1 cellular context compared by ENCODE assay signal in genomic region chr10:7301039-7301768, GRCh38.
TF ChIP-seq lines count a peak whose summit lies in the region.

No MANE protein-coding gene starts in this region.

TF ChIP-seq in HepG2, 621 proteins besides CTCF, POLR2A, EP300 and RAD21 (continued from another document):
- TF ChIP-seq ZNF383 (CRISPR knock-in tag; IDR thresholded peaks at IDR 0.05; ENCODE audit: borderline replicate concordance) (no peak), ZMAT3 (CRISPR knock-in tag; conservative IDR thresholded peaks at IDR 0.05) (no peak), ESRRA (CRISPR knock-in tag; IDR thresholded peaks at IDR 0.05; ENCODE audit: low read depth) (no peak), MTF1 (CRISPR knock-in tag; IDR thresholded peaks at IDR 0.05) (no peak), ZNF652 (CRISPR knock-in tag; IDR thresholded peaks at IDR 0.05; ENCODE audit: borderline replicate concordance, low read depth) (no peak), MEIS1 (CRISPR knock-in tag; IDR thresholded peaks at IDR 0.05; ENCODE audit: borderline replicate concordance) (no peak)
TF ChIP-seq in HepG2: peak in this region for 0.
